ENCODE assay signal across 25 cellular contexts in the genomic region with DNA sequence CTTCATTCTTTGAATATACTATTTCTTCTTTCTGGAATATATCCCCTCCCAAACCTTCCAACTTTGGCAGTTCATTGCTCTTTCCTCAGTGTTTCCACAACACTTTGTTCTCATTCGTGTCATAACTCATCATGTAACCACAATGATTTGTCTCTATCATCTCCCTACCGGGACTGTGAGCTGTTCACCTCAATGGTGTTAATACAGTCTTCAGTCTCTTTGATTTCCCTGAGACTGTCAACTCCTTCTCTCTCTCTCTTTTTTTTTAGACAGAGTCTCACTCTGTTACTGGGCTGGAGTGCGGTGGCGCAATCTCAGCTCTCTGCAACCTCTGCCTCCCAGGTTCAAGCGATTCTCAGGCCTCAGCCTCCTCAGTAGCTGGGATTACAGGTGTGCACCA.
"Had no signal": no experiment of that assay in that cellular context is flagged by ENCODE, and none has a peak within 500 bp of the region (broad histone marks: within the 10 kb centered on the region; RNA-seq: fewer than 3 reads in every experiment).

No MANE protein-coding gene starts in this region.

- H3K4me3 ChIP-seq: coronary artery, dorsolateral prefrontal cortex, esophagus muscularis mucosa, gastroesophageal sphincter, heart left ventricle, hepatocyte, lower lobe of right lung, mucosa of descending colon had no signal

- H3K36me3 Mint-ChIP-seq: mesothelial cell of epicardium had no signal

- FAIRE-seq: colon, endothelial cell of umbilical vein, frontal cortex, kidney had no signal

- DNase-seq: dermis blood vessel endothelial cell; dorsolateral prefrontal cortex; effector CD4-positive, alpha-beta T cell; effector memory CD4-positive, alpha-beta T cell; foreskin keratinocyte; heart left ventricle; hypothalamus; immature natural killer cell; islet precursor cell; kidney; kidney glomerular epithelial cell; left colon; left ventricle myocardium superior; lower lobe of right lung; mesenchymal stem cell; mucosa of descending colon had no signal

- H3K9me3 ChIP-seq: esophagus muscularis mucosa, gastroesophageal sphincter, heart left ventricle, lower lobe of right lung, mucosa of descending colon had no signal

- H3K4me1 ChIP-seq: foreskin keratinocyte had no signal

- H3K36me3 ChIP-seq: esophagus muscularis mucosa, gastroesophageal sphincter, heart left ventricle, lower lobe of right lung had no signal

- H3K27me3 ChIP-seq: dorsolateral prefrontal cortex, esophagus muscularis mucosa, gastroesophageal sphincter had no signal

- H3K79me2 ChIP-seq: hepatocyte had no signal

- H3K27ac Mint-ChIP-seq: immature natural killer cell, mesothelial cell of epicardium had no signal

- H3K27ac ChIP-seq: coronary artery, dorsolateral prefrontal cortex, esophagus muscularis mucosa, foreskin keratinocyte, gastroesophageal sphincter, heart left ventricle, hepatocyte, lower lobe of right lung had no signal

- H3K9me3 Mint-ChIP-seq: mesothelial cell of epicardium had no signal

- ATAC-seq: foreskin keratinocyte, gastroesophageal sphincter, heart left ventricle, left colon, left lobe of liver, left ventricle myocardium superior, lower lobe of right lung, mucosa of descending colon had no signal

- H2AFZ ChIP-seq: hepatocyte had no signal

- H3K4me3 Mint-ChIP-seq: immature natural killer cell, mesothelial cell of epicardium had no signal

- H3K4me2 ChIP-seq: hepatocyte had no signal
